10 cellular contexts compared by ENCODE assay signal in genomic region chr2:73931531-73932500, GRCh38. TPM values are rescaled to one million over a fixed set of nuclear protein-coding genes. Genes with fewer than 3 reads are reported as not detected.
DNase-seq lines count a peak whose midpoint lies in the region; ATAC-seq and TF ChIP-seq lines count a peak whose summit lies in the region.
"Had no signal": no experiment of that assay in that cellular context is flagged by ENCODE, and none has a peak within 500 bp of the region (broad histone marks: within the 10 kb centered on the region; RNA-seq: fewer than 3 reads in every experiment).

No MANE protein-coding gene starts in this region.

- intact Hi-C loops in left lung (cut with DNase I) (no loop called here), testis (cut with DNase I; ENCODE audit: low total_unique reads) (no loop called here)

- no peaks in the 10 kb centered on the region for H3K27me3 ChIP-seq in left lung
- H3K27me3 ChIP-seq in testis, result no peaks in the 10 kb centered on the region

- no peaks in the 10 kb centered on the region for H3K9me3 Mint-ChIP-seq in activated T-helper 17 cell treated with anti-CD3 and anti-CD28 coated beads, Interleukin-2, amount 50 U/mL, for 72 hours
- H3K9me3 Mint-ChIP-seq in stimulated activated naive B cell treated with anti-CD40 and anti-IgM and Interleukin-4, amounts not matched to agents 10 μg/mL and 1 μg/mL and 100 μg/mL, for 72 hours, result no peaks in the 10 kb centered on the region

- peaks cover 60% of the 10 kb centered on the region for H3K4me1 Mint-ChIP-seq in activated T-helper 17 cell treated with anti-CD3 and anti-CD28 coated beads, Interleukin-2, amount 50 U/mL, for 72 hours
- H3K4me1 Mint-ChIP-seq in stimulated activated naive B cell treated with anti-CD40 and anti-IgM and Interleukin-4, amounts not matched to agents 10 μg/mL and 1 μg/mL and 100 μg/mL, for 72 hours, result peaks cover 48 to 68% of the 10 kb centered on the region in 2 donors

- H3K4me3 ChIP-seq in left lung, result no peak overlapping the region
- H3K4me3 ChIP-seq in testis, result no peak overlapping the region
- H3K4me3 ChIP-seq: SK-N-MC had no signal

- in situ Hi-C loops in KBM-7 (cut with MboI; ENCODE audit: low pct_unique_long_range_greater_than_20kb, low sequenced_read_pairs), result no loop called here

- ATAC-seq in activated T-helper 17 cell treated with anti-CD3 and anti-CD28 coated beads, Interleukin-2, amount 50 U/mL, for 72 hours (replicated peaks), result peak; percentile 95
- peak; percentile 46 for ATAC-seq in left lung
- peak; percentile 29 to 34 for ATAC-seq in stimulated activated naive B cell treated with anti-CD40 and anti-IgM and Interleukin-4, amounts not matched to agents 10 μg/mL and 1 μg/mL and 100 μg/mL, for 72 hours (replicated peaks)

- H3K9me3 ChIP-seq in left lung (no peaks in the 10 kb centered on the region), testis (no peaks in the 10 kb centered on the region)

- TF ChIP-seq CTCF in left lung (IDR thresholded peaks at IDR 0.05) (no peak), testis (IDR thresholded peaks at IDR 0.05) (no peak)

- H3K4me3 Mint-ChIP-seq in activated T-helper 17 cell treated with anti-CD3 and anti-CD28 coated beads, Interleukin-2, amount 50 U/mL, for 72 hours, result peak overlapping the region; percentile 62
- H3K4me3 Mint-ChIP-seq in stimulated activated naive B cell treated with anti-CD40 and anti-IgM and Interleukin-4, amounts not matched to agents 10 μg/mL and 1 μg/mL and 100 μg/mL, for 72 hours, result peak overlapping the region; percentile 1 to 17

- no peaks in the 10 kb centered on the region for H3K27me3 Mint-ChIP-seq in activated T-helper 17 cell treated with anti-CD3 and anti-CD28 coated beads, Interleukin-2, amount 50 U/mL, for 72 hours
- no peaks in the 10 kb centered on the region for H3K27me3 Mint-ChIP-seq in stimulated activated naive B cell treated with anti-CD40 and anti-IgM and Interleukin-4, amounts not matched to agents 10 μg/mL and 1 μg/mL and 100 μg/mL, for 72 hours

- H3K4me1 ChIP-seq in left lung (peaks cover 12 to 73% of the 10 kb centered on the region in 2 donors), testis (peaks cover 22% of the 10 kb centered on the region)

- DNase-seq in activated T-cell treated with anti-CD3 and anti-CD28 coated beads for 24 hours (ENCODE audit: low read depth) (peak; percentile 50), left lung (no peak), testis (no peak), KBM-7 (no peak), globus pallidus (ENCODE audit: low spot score) (no peak)
- DNase-seq in activated T-cell treated with anti-CD3 and anti-CD28 coated beads, Interleukin-2, amount 50 U/mL, for 1 hour, result no peak
- no peak for DNase-seq in stimulated activated naive B cell treated with anti-CD40 and anti-IgM and Interleukin-4, amounts not matched to agents 10 μg/mL and 1 μg/mL and 100 μg/mL, for 72 hours
- DNase-seq: trophoblast cell had no signal

- peak overlapping the region; percentile 79 for H3K27ac Mint-ChIP-seq in activated T-helper 17 cell treated with anti-CD3 and anti-CD28 coated beads, Interleukin-2, amount 50 U/mL, for 72 hours
- peak overlapping the region; percentile 49 for H3K27ac Mint-ChIP-seq in stimulated activated naive B cell treated with anti-CD40 and anti-IgM and Interleukin-4, amounts not matched to agents 10 μg/mL and 1 μg/mL and 100 μg/mL, for 72 hours

- WGBS in testis, 2 donors, result 89 to 93% methylated on average over 7 of the region's 7 CpGs

- peaks cover 81% of the 10 kb centered on the region for H3K36me3 Mint-ChIP-seq in activated T-helper 17 cell treated with anti-CD3 and anti-CD28 coated beads, Interleukin-2, amount 50 U/mL, for 72 hours (ENCODE audit: low read depth)
- H3K36me3 Mint-ChIP-seq in stimulated activated naive B cell treated with anti-CD40 and anti-IgM and Interleukin-4, amounts not matched to agents 10 μg/mL and 1 μg/mL and 100 μg/mL, for 72 hours, result peaks cover 43 to 60% of the 10 kb centered on the region in 2 donors

- H3K36me3 ChIP-seq in left lung (peaks cover 0 to 17% of the 10 kb centered on the region in 2 donors), testis (ENCODE audit: low read depth, missing control alignments) (no peaks in the 10 kb centered on the region)

- H3K27ac ChIP-seq in left lung (no peak overlapping the region), testis (no peak overlapping the region)
- H3K27ac ChIP-seq: SK-N-MC had no signal

- no peak for TF ChIP-seq POLR2A in testis (IDR thresholded peaks at IDR 0.05)

RNA-seq across cellular contexts. Expression of gene DGUOK, which starts 5.1 kb away (rescaled TPM):
- 10 to 100 TPM; 66.7 to 87.8 TPM for total RNA-seq in activated T-helper 17 cell treated with anti-CD3 and anti-CD28 coated beads, Interleukin-2, amount 50 U/mL, for 72 hours
- total RNA-seq in left lung (10 to 100 TPM; 32.1 to 53.3 TPM), testis (10 to 100 TPM; 91.0 to 93.9 TPM)
- polyA plus RNA-seq in testis (ENCODE audit: insufficient read depth, low read depth, low replicate concordance), result 87.7 TPM

RNA-seq across cellular contexts. Expression of gene ACTG2, which starts 39.0 kb away (rescaled TPM):
- total RNA-seq in activated T-helper 17 cell treated with anti-CD3 and anti-CD28 coated beads, Interleukin-2, amount 50 U/mL, for 72 hours, result not detected
- total RNA-seq in left lung (100 to 1,000 TPM in 1 of 2 donors, 10 to 100 TPM in 1; 70.2 to 156 TPM), testis (1 to 10 TPM; 1.3 to 2.7 TPM)
- polyA plus RNA-seq in testis (ENCODE audit: insufficient read depth, low read depth, low replicate concordance), result 93.4 TPM

RNA-seq across cellular contexts. Expression of gene TET3, which starts 52.9 kb away (rescaled TPM):
- 10 to 100 TPM; 15.1 to 42.6 TPM for total RNA-seq in activated T-helper 17 cell treated with anti-CD3 and anti-CD28 coated beads, Interleukin-2, amount 50 U/mL, for 72 hours
- total RNA-seq in left lung (10 to 100 TPM; 16.6 to 32.1 TPM), testis (10 to 100 TPM in 1 of 2 donors, 1 to 10 TPM in 1; 9.7 to 12.2 TPM)
- 4.3 TPM for polyA plus RNA-seq in testis (ENCODE audit: insufficient read depth, low read depth, low replicate concordance)

Comparison
In these comparisons a context has a peak if more than half of its experiments do, and no peak if none do; other contexts are left out.
1. ATAC-seq: peak in every context shown above with its lines; median percentile 95 in activated T-helper 17 cell treated with anti-CD3 and anti-CD28 coated beads, Interleukin-2, amount 50 U/mL, for 72 hours; 46 in left lung; 32 in stimulated activated naive B cell treated with anti-CD40 and anti-IgM and Interleukin-4, amounts not matched to agents 10 μg/mL and 1 μg/mL and 100 μg/mL, for 72 hours.
2. RNA of gene ACTG2, which starts 39.0 kb away (total RNA-seq): 70.2 to 156 TPM in left lung; 1.3 to 2.7 TPM in testis and not detected in activated T-helper 17 cell treated with anti-CD3 and anti-CD28 coated beads, Interleukin-2, amount 50 U/mL, for 72 hours; every median in the first group is over 10 times any median in the second.